8 cellular contexts compared by ENCODE assay signal in the genomic region with DNA sequence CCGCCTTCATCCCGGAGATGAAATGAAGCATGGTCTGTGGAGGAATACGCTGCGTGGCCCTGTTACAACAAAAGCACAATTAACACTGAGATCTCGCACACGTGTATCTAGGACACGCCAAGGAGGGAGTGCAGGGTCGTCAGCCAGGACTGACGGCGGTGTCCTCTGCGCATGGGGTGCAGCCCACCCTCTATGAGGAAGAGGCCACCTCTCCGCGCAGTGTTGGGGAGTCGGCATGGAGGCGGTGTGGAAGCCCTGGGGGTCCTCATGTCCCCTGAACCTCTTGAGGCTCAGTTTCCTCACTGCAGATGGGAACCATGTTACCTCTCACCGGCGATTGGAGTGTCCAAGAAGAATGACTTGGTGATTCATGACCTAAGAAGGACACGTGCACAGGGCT.
"Had no signal": no experiment of that assay in that cellular context is flagged by ENCODE, and none has a peak within 500 bp of the region (broad histone marks: within the 10 kb centered on the region; RNA-seq: fewer than 3 reads in every experiment).

No MANE protein-coding gene starts in this region.

- DNase-seq: GOT3, H9, HCEC 1CT, KBM-7 had no signal

- H3K27ac Mint-ChIP-seq: H9, IgD-negative memory B cell had no signal

- FAIRE-seq: H54, HepG2 had no signal

- H3K4me1 Mint-ChIP-seq: IgD-negative memory B cell had no signal

- H3K36me3 Mint-ChIP-seq: IgD-negative memory B cell had no signal

- H3K4me3 Mint-ChIP-seq: H9, IgD-negative memory B cell had no signal

- H3K27ac ChIP-seq: HL-60 had no signal
